ENCODE assay signal across 9 cellular contexts in the genomic region with DNA sequence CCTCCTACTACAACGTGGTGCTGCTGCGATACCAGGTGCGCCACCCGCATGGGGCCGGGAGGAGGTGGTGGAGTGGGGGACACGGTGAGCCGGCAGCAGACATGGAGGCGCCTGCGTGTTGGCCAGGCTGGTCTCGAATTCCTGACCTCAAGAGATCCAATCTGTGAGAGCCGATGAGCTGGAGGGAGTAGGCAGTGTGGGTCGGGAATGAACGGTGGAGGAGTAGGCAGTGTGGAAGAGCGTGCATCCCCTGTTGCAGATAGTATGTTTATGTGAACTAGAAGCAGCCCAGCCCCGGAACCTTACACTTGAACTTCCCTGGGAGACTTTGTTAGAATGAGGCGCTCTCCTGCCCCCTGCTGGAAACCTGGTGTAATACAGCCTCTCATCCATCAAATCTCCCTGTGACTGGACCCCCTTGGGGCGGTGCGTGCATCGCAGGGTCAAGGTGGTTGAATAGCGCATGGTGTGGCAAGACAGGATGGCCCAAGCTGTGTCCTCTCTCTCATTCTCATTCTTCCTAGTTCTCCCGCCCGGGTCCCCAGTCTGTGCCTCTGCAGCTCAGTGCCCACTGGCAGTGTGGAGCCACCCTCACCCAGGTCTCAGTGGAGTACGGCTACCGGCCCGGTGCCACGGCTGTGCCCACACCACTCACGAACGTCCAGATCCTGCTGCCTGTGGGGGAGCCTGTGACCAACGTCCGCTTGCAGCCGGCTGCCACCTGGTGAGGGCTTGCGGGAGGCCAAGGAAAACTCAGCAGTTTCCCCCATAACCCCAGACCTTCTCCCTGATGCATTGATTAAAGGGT.
DNase-seq lines count a peak whose midpoint lies in the region; ATAC-seq and FAIRE-seq lines count a peak whose summit lies in the region.
"Had no signal": no experiment of that assay in that cellular context is flagged by ENCODE, and none has a peak within 500 bp of the region (broad histone marks: within the 10 kb centered on the region; RNA-seq: fewer than 3 reads in every experiment).

No MANE protein-coding gene starts in this region.

- no peaks in the 10 kb centered on the region for H3K9me3 Mint-ChIP-seq in T-helper 2 cell treated with Interferon-gamma antibody and Interleukin-4, amounts not matched to agents 5 μg/mL and 100 μg/mL, for 36 hours

- no peak overlapping the region for H3K27ac Mint-ChIP-seq in T-helper 2 cell treated with Interferon-gamma antibody and Interleukin-4, amounts not matched to agents 5 μg/mL and 100 μg/mL, for 36 hours

- peaks cover 35% of the 10 kb centered on the region for H3K36me3 Mint-ChIP-seq in T-helper 2 cell treated with Interferon-gamma antibody and Interleukin-4, amounts not matched to agents 5 μg/mL and 100 μg/mL, for 36 hours (ENCODE audit: low read depth)

- DNase-seq in NCI-H1092 (lab: John Stamatoyannopoulos, UW) = peak; percentile 55
- DNase-seq in T-helper 2 cell treated with Interferon-gamma antibody and Interleukin-4, amounts not matched to agents 5 μg/mL and 100 μg/mL, for 36 hours (ENCODE audit: low spot score) = peak; percentile 49
- peak in 41 of 56 donors; percentile 4 to 78 (median 27) for DNase-seq in amygdala (lab: John Stamatoyannopoulos, UW)
- peak in 38 of 51 donors; percentile 3 to 78 (median 30) for DNase-seq in hypothalamus (lab: John Stamatoyannopoulos, UW)
- DNase-seq in stimulated activated CD4-positive, alpha-beta T cell treated with anti-CD3 and anti-CD28 coated beads, Interleukin-12 subunit alpha, Interleukin-12 subunit beta, amount 100 ng/mL, for 24 hours (ENCODE audit: low read depth in 2 of 2) = peak; percentile 52 to 74

- no peak for ATAC-seq in HG03196 (IDR thresholded peaks at IDR 0.05; ENCODE audit: unreplicated experiment)
- ATAC-seq in HG03439 (IDR thresholded peaks at IDR 0.05; ENCODE audit: unreplicated experiment) = no peak

- no peaks in the 10 kb centered on the region for H3K27me3 Mint-ChIP-seq in T-helper 2 cell treated with Interferon-gamma antibody and Interleukin-4, amounts not matched to agents 5 μg/mL and 100 μg/mL, for 36 hours (ENCODE audit: low read depth)

- H3K4me1 Mint-ChIP-seq in T-helper 2 cell treated with Interferon-gamma antibody and Interleukin-4, amounts not matched to agents 5 μg/mL and 100 μg/mL, for 36 hours (ENCODE audit: low read depth) = peaks cover 5% of the 10 kb centered on the region

- no peak overlapping the region for H3K4me3 Mint-ChIP-seq in T-helper 2 cell treated with Interferon-gamma antibody and Interleukin-4, amounts not matched to agents 5 μg/mL and 100 μg/mL, for 36 hours

- FAIRE-seq in G401.6 (lab: Jason Lieb, UNC) = peak; percentile 91
- FAIRE-seq: endometrium had no signal
